ENCODE assay signal across 26 cellular contexts in genomic region chr12:82838123-82838522, GRCh38.
DNase-seq lines count a peak whose midpoint lies in the region; ATAC-seq and TF ChIP-seq lines count a peak whose summit lies in the region.
"Had no signal": no experiment of that assay in that cellular context is flagged by ENCODE, and none has a peak within 500 bp of the region (broad histone marks: within the 10 kb centered on the region; RNA-seq: fewer than 3 reads in every experiment).

No MANE protein-coding gene starts in this region.

- H3K27me3 ChIP-seq in dorsolateral prefrontal cortex, result no peaks in the 10 kb centered on the region
- H3K27me3 ChIP-seq in layer of hippocampus (ENCODE audit: control insufficient read depth, insufficient read depth, low read length), result no peaks in the 10 kb centered on the region
- H3K27me3 ChIP-seq in PC-9 (ENCODE audit: insufficient read depth, low read depth), result no peaks in the 10 kb centered on the region
- H3K27me3 ChIP-seq: foreskin keratinocyte, pancreas, vagina had no signal

- H3K27ac ChIP-seq in dorsolateral prefrontal cortex (peak overlapping the region; percentile 31 to 97 (median 91)), layer of hippocampus (ENCODE audit: low read depth, low read length) (peak overlapping the region; percentile 84), substantia nigra (ENCODE audit: low read depth, low read length, poor library complexity, severe bottlenecking) (peak overlapping the region; percentile 92), PC-9 (no peak overlapping the region)
- H3K27ac ChIP-seq: 22Rv1, foreskin keratinocyte, pancreas, vagina, VCaP had no signal

- no peak for DNase-seq in activated T-cell treated with anti-CD3 and anti-CD28 coated beads, Interleukin-2, amount 50 U/mL, for 72 hours
- DNase-seq in activated T-cell treated with anti-CD3 and anti-CD28 coated beads, Interleukin-2, amount 50 U/mL, for 1 hour, result no peak
- DNase-seq in dorsolateral prefrontal cortex, result peak in 5 of 10 donors; percentile 25 to 68 (median 59)
- peak in 28 of 49 donors; percentile 7 to 72 (median 29) for DNase-seq in substantia nigra (lab: John Stamatoyannopoulos, UW)
- DNase-seq in PC-9, result no peak
- DNase-seq in NCI-H2081 treated with DMSO at 0.1 percent for 48 hours (lab: John Stamatoyannopoulos, UW), result no peak
- DNase-seq: activated CD4-positive, alpha-beta T cell treated with anti-CD3 and anti-CD28 coated beads for 48 hours; activated naive CD4-positive, alpha-beta T cell treated with anti-CD3 and anti-CD28 coated beads for 36 hours; activated T-cell treated with anti-CD3 and anti-CD28 coated beads, Interleukin-2, amount 50 U/mL, for 24 hours; CD4-positive, CD25-positive, alpha-beta regulatory T cell; cortex of kidney; foreskin keratinocyte; immature natural killer cell; Kasumi-1; NCI-H1436 treated with DMSO at 0.1 percent for 48 hours; pancreas; stimulated activated naive CD4-positive, alpha-beta T cell treated with Interleukin-2 at 50 U/mL for 16 hours had no signal

- H3K4me3 Mint-ChIP-seq in activated T-cell treated with anti-CD3 and anti-CD28 coated beads, Interleukin-2, amount 50 U/mL, for 72 hours, result no peak overlapping the region
- H3K4me3 Mint-ChIP-seq: activated naive CD4-positive, alpha-beta T cell treated with anti-CD3 and anti-CD28 coated beads for 36 hours; activated T-cell treated with anti-CD3 and anti-CD28 coated beads, Interleukin-2, amount 50 U/mL, for 24 hours; CD4-positive, CD25-positive, alpha-beta regulatory T cell; immature natural killer cell; natural killer cell treated with Interleukin-12 subunit alpha and Interleukin-12 subunit beta and Interleukin-15 and Interleukin-18, amount 100 ng/mL, for 72 hours; T-helper 2 cell treated with Interferon-gamma antibody and Interleukin-4, amounts not matched to agents 5 μg/mL and 100 μg/mL, for 36 hours had no signal

- H3K4me1 ChIP-seq in PC-9 (replicated peaks; ENCODE audit: insufficient read depth), result 0 out of 2 replicates have a peak, but pooled peaks cover 3% of the 10 kb centered on the region

- peak overlapping the region; percentile 22 for H3K27ac Mint-ChIP-seq in activated T-cell treated with anti-CD3 and anti-CD28 coated beads, Interleukin-2, amount 50 U/mL, for 72 hours
- H3K27ac Mint-ChIP-seq: activated naive CD4-positive, alpha-beta T cell treated with anti-CD3 and anti-CD28 coated beads for 36 hours; activated T-cell treated with anti-CD3 and anti-CD28 coated beads, Interleukin-2, amount 50 U/mL, for 24 hours; immature natural killer cell; natural killer cell treated with Interleukin-12 subunit alpha and Interleukin-12 subunit beta and Interleukin-15 and Interleukin-18, amount 100 ng/mL, for 72 hours; T-helper 2 cell treated with Interferon-gamma antibody and Interleukin-4, amounts not matched to agents 5 μg/mL and 100 μg/mL, for 36 hours had no signal

- H3K36me3 ChIP-seq in PC-9 (ENCODE audit: low read depth), result no peaks in the 10 kb centered on the region
- H3K36me3 ChIP-seq: pancreas, vagina had no signal

- intact Hi-C loops in dorsolateral prefrontal cortex (cut with DNase I) (loop anchor here (5.0 to 10.0 kb wide), 2 partner anchors 56 to 153 kb away; partner anchors contain the start of gene TMTC2 (in 1 of the 2)), PC-9 (cut with micrococcal nuclease; ENCODE audit: unreplicated experiment) (no loop called here)

- H3K9me3 Mint-ChIP-seq in activated T-cell treated with anti-CD3 and anti-CD28 coated beads, Interleukin-2, amount 50 U/mL, for 72 hours, result no peaks in the 10 kb centered on the region
- H3K9me3 Mint-ChIP-seq: activated naive CD4-positive, alpha-beta T cell treated with anti-CD3 and anti-CD28 coated beads for 36 hours; activated T-cell treated with anti-CD3 and anti-CD28 coated beads, Interleukin-2, amount 50 U/mL, for 24 hours; CD4-positive, CD25-positive, alpha-beta regulatory T cell; T-helper 2 cell treated with Interferon-gamma antibody and Interleukin-4, amounts not matched to agents 5 μg/mL and 100 μg/mL, for 36 hours had no signal

- no peaks in the 10 kb centered on the region; the same call in none of the 2 replicates for H3K9me2 ChIP-seq in PC-9 (ENCODE audit: insufficient read depth)

- POLR2A ChIA-PET in PC-9 (lab: Charles Lee; ENCODE audit: unreplicated experiment), result no interaction called here

- H3K9me3 ChIP-seq in PC-9 (ENCODE audit: insufficient read depth, low read depth), result no peaks in the 10 kb centered on the region
- H3K9me3 ChIP-seq: pancreas, vagina had no signal

- H3K4me1 Mint-ChIP-seq in activated T-cell treated with anti-CD3 and anti-CD28 coated beads, Interleukin-2, amount 50 U/mL, for 72 hours (ENCODE audit: low read depth), result no peaks in the 10 kb centered on the region
- H3K4me1 Mint-ChIP-seq: immature natural killer cell had no signal

- H3K4me2 ChIP-seq in PC-9, result no peak overlapping the region

- H2AFZ ChIP-seq in PC-9, result no peak overlapping the region

- no peak overlapping the region for H3K4me3 ChIP-seq in dorsolateral prefrontal cortex
- H3K4me3 ChIP-seq in PC-9, result no peak overlapping the region
- H3K4me3 ChIP-seq: pancreas, vagina had no signal

- ATAC-seq in activated T-cell treated with anti-CD3 and anti-CD28 coated beads, Interleukin-2, amount 50 U/mL, for 72 hours (replicated peaks in 1 of 2), result peak in 1 of 2 donors; percentile 69
- ATAC-seq in HG02610 (IDR thresholded peaks at IDR 0.05; ENCODE audit: unreplicated experiment), result no peak
- ATAC-seq: esophagus mucosa; foreskin keratinocyte; HepG2; natural killer cell treated with Interleukin-12 subunit alpha and Interleukin-12 subunit beta and Interleukin-15 and Interleukin-18, amount 100 ng/mL, for 72 hours had no signal

- TF ChIP-seq CTCF in dorsolateral prefrontal cortex (IDR thresholded peaks at IDR 0.05 in 54 of 56, conservative IDR thresholded peaks at IDR 0.05 in 2 of 56; ENCODE audit: low read depth in 1 of 56, partially characterized antibody in 56 of 56), result peak in 5 of 56 donors; percentile 7 to 19 (median 12)
- no peak for TF ChIP-seq CTCF in PC-9 (conservative IDR thresholded peaks at IDR 0.05)

- no TSS peak for BruUV-seq in PC-9 (replicated peaks; lab: Mats Ljungman, UMichigan)

- no peaks in the 10 kb centered on the region for H3K79me2 ChIP-seq in PC-9 (ENCODE audit: low read depth)

- CTCF ChIA-PET in PC-9 (lab: Charles Lee), result no interaction called here

- H4K20me1 ChIP-seq in PC-9 (ENCODE audit: insufficient read depth), result no peaks in the 10 kb centered on the region

- H3K36me3 Mint-ChIP-seq in activated T-cell treated with anti-CD3 and anti-CD28 coated beads, Interleukin-2, amount 50 U/mL, for 72 hours (ENCODE audit: insufficient read depth in 2 of 2), result no peaks in the 10 kb centered on the region
- H3K36me3 Mint-ChIP-seq: CD4-positive, CD25-positive, alpha-beta regulatory T cell; immature natural killer cell; natural killer cell treated with Interleukin-12 subunit alpha and Interleukin-12 subunit beta and Interleukin-15 and Interleukin-18, amount 100 ng/mL, for 72 hours had no signal

- no peaks in the 10 kb centered on the region for H3K27me3 Mint-ChIP-seq in activated T-cell treated with anti-CD3 and anti-CD28 coated beads, Interleukin-2, amount 50 U/mL, for 72 hours (ENCODE audit: low read depth)
- H3K27me3 Mint-ChIP-seq: activated T-cell treated with anti-CD3 and anti-CD28 coated beads, Interleukin-2, amount 50 U/mL, for 24 hours; CD4-positive, CD25-positive, alpha-beta regulatory T cell; natural killer cell treated with Interleukin-12 subunit alpha and Interleukin-12 subunit beta and Interleukin-15 and Interleukin-18, amount 100 ng/mL, for 72 hours had no signal

- no peaks in the 10 kb centered on the region for H3F3A ChIP-seq in PC-9 (ENCODE audit: insufficient read depth, low read depth)

Comparison
In these comparisons a context has a peak if more than half of its experiments do, and no peak if none do; other contexts are left out.
1. DNase-seq: peak in substantia nigra (28 of 49); none in activated T-cell treated with anti-CD3 and anti-CD28 coated beads, Interleukin-2, amount 50 U/mL, for 72 hours (0 of 2), activated T-cell treated with anti-CD3 and anti-CD28 coated beads, Interleukin-2, amount 50 U/mL, for 1 hour (single experiment), PC-9 (0 of 2) and NCI-H2081 treated with DMSO at 0.1 percent for 48 hours (single experiment).